In genomic region chr11:129996113-129996870, GRCh38 we compare ENCODE assay signal across 18 cellular contexts. TPM values are rescaled to one million over a fixed set of nuclear protein-coding genes. Genes with fewer than 3 reads are reported as not detected.
DNase-seq lines count a peak whose midpoint lies in the region; ATAC-seq, FAIRE-seq and TF ChIP-seq lines count a peak whose summit lies in the region.
"Had no signal": no experiment of that assay in that cellular context is flagged by ENCODE, and none has a peak within 500 bp of the region (broad histone marks: within the 10 kb centered on the region; RNA-seq: fewer than 3 reads in every experiment).

No MANE protein-coding gene starts in this region.

- H3K36me3 ChIP-seq in breast epithelium (no peaks in the 10 kb centered on the region), kidney (ENCODE audit: control insufficient read depth in 1 of 2, insufficient read depth in 2 of 2, low read length in 2 of 2) (no peaks in the 10 kb centered on the region), small intestine (ENCODE audit: control insufficient read depth in 2 of 2, insufficient read depth in 2 of 2, low read length in 2 of 2) (no peaks in the 10 kb centered on the region), aorta (ENCODE audit: control insufficient read depth in 1 of 2, insufficient read depth in 2 of 2, low read length in 1 of 2) (no peaks in the 10 kb centered on the region)
- H3K36me3 ChIP-seq: thoracic aorta had no signal

- H3K27ac ChIP-seq in breast epithelium (peak overlapping the region; percentile 28 to 37), kidney (ENCODE audit: low read depth in 2 of 2, low read length in 2 of 2) (no peak overlapping the region), small intestine (ENCODE audit: low read depth in 1 of 2, low read length in 1 of 2) (peak overlapping the region; percentile 11 to 22), aorta (ENCODE audit: low read depth in 1 of 2, low read length in 2 of 2) (no peak overlapping the region)
- H3K27ac ChIP-seq: BLaER1 treated with 17β-estradiol and CSF1 and Interleukin-3, amounts not matched to agents 10 nM and 100 nM; thoracic aorta had no signal

- no peak overlapping the region for H3K9ac ChIP-seq in kidney (ENCODE audit: low read length in 2 of 2)
- H3K9ac ChIP-seq: BLaER1 treated with 17β-estradiol and CSF1 and Interleukin-3, amounts not matched to agents 10 nM and 100 nM had no signal

- TF ChIP-seq CTCF in breast epithelium (IDR thresholded peaks at IDR 0.05) (no peak), kidney (IDR thresholded peaks at IDR 0.05; ENCODE audit: borderline replicate concordance, extremely low read depth, insufficient read depth) (no peak)

- H3K27me3 ChIP-seq in breast epithelium, result no peaks in the 10 kb centered on the region
- H3K27me3 ChIP-seq in small intestine (ENCODE audit: control insufficient read depth in 2 of 2, insufficient read depth in 2 of 2, low read length in 2 of 2), result no peaks in the 10 kb centered on the region
- H3K27me3 ChIP-seq in aorta (ENCODE audit: control insufficient read depth in 1 of 2, insufficient read depth in 2 of 2, low read length in 1 of 2), result no peaks in the 10 kb centered on the region
- H3K27me3 ChIP-seq: BLaER1 treated with 17β-estradiol and CSF1 and Interleukin-3, amounts not matched to agents 10 nM and 100 nM had no signal

- FAIRE-seq in kidney (lab: Jason Lieb, UNC) (no peak), small intestine (lab: Jason Lieb, UNC) (no peak)
- FAIRE-seq: bronchial epithelial cell had no signal

- 49 to 52% (median 49%) methylated on average over 12 of the region's 12 CpGs for WGBS in small intestine, 3 donors
- 42 to 45% methylated on average over 12 of the region's 12 CpGs for WGBS in aorta, 2 donors

- intact Hi-C loops in breast epithelium (cut with DNase I; ENCODE audit: low total_unique reads), result no loop called here
- intact Hi-C loops in kidney (cut with DNase I), result no loop called here
- intact Hi-C loops in aorta (cut with DNase I), result no loop called here

- no peak for ATAC-seq in GM21717 (IDR thresholded peaks at IDR 0.05; ENCODE audit: unreplicated experiment)
- no peak for ATAC-seq in aorta (ENCODE audit: low FRiP score)

- H3K9me3 ChIP-seq in breast epithelium, result no peaks in the 10 kb centered on the region
- H3K9me3 ChIP-seq in kidney (ENCODE audit: control insufficient read depth in 1 of 2, low read length in 2 of 2), result no peaks in the 10 kb centered on the region
- no peaks in the 10 kb centered on the region for H3K9me3 ChIP-seq in small intestine (ENCODE audit: control insufficient read depth, low read depth)
- H3K9me3 ChIP-seq in aorta (ENCODE audit: control insufficient read depth, low read length), result no peaks in the 10 kb centered on the region
- H3K9me3 ChIP-seq: thoracic aorta had no signal

- no peak for TF ChIP-seq POLR2A in breast epithelium (IDR thresholded peaks at IDR 0.05)

- H3K4me3 ChIP-seq in breast epithelium, result no peak overlapping the region
- no peak overlapping the region for H3K4me3 ChIP-seq in kidney (ENCODE audit: low read length in 2 of 2)
- H3K4me3 ChIP-seq in small intestine (ENCODE audit: low read depth in 1 of 2, low read length in 2 of 2), result no peak overlapping the region
- no peak overlapping the region for H3K4me3 ChIP-seq in aorta (ENCODE audit: low read length in 2 of 2)
- H3K4me3 ChIP-seq: BLaER1 treated with 17β-estradiol and CSF1 and Interleukin-3, amounts not matched to agents 10 nM and 100 nM; thoracic aorta had no signal

- DNase-seq in DMS 273 (lab: John Stamatoyannopoulos, UW; ENCODE audit: unreplicated experiment) (peak; percentile 32), DMS 273 treated with DMSO at 0.1 percent for 48 hours (lab: John Stamatoyannopoulos, UW) (no peak), breast epithelium (ENCODE audit: low spot score in 2 of 2) (no peak), kidney (peak; percentile 46), small intestine (no peak), aorta (no peak), DMS114 treated with DMSO at 0.1 percent for 48 hours (lab: John Stamatoyannopoulos, UW; ENCODE audit: unreplicated experiment) (no peak)
- DNase-seq: 8988T; activated naive CD8-positive, alpha-beta T cell treated with anti-CD3 and anti-CD28 coated beads for 36 hours; activated T-cell treated with anti-CD3 and anti-CD28 coated beads, Interleukin-2, amount 50 U/mL, for 24 hours; DND-41; effector CD4-positive, alpha-beta T cell; H9; NCI-H82 had no signal

- H3K4me1 ChIP-seq in breast epithelium (no peaks in the 10 kb centered on the region), kidney (ENCODE audit: control insufficient read depth in 1 of 2, insufficient read depth in 1 of 2, low read depth in 1 of 2, low read length in 2 of 2) (peaks cover 9 to 19% of the 10 kb centered on the region in 2 donors), small intestine (ENCODE audit: control insufficient read depth in 2 of 2, insufficient read depth in 1 of 2, low read depth in 1 of 2, low read length in 1 of 2) (peaks cover 3 to 4% of the 10 kb centered on the region in 2 donors), aorta (ENCODE audit: control insufficient read depth in 1 of 2, insufficient read depth in 2 of 2, low read length in 2 of 2) (no peaks in the 10 kb centered on the region)

RNA-seq across cellular contexts. Expression of gene PRDM10, which starts 6.3 kb away (rescaled TPM):
- total RNA-seq in breast epithelium (10 to 100 TPM in 2 of 3 donors, 1 to 10 TPM in 1; 4.5 to 15.2 (median 10.8) TPM), kidney (8.0 TPM), aorta (10 to 100 TPM in 1 of 2 donors, 1 to 10 TPM in 1; 7.7 to 14.9 TPM)
- polyA plus RNA-seq in kidney (ENCODE audit: insufficient read depth, low read depth, low replicate concordance) (1.5 TPM), small intestine (1 to 10 TPM; 2.7 to 3.4 (median 3.2) TPM), aorta (1 to 10 TPM; 1.5 to 2.4 TPM)

Comparison
In these comparisons a context has a peak if more than half of its experiments do, and no peak if none do; other contexts are left out.
1. DNase-seq: peak in DMS 273 (single experiment) and kidney (single experiment); none in DMS 273 treated with DMSO at 0.1 percent for 48 hours (single experiment), breast epithelium (0 of 2), small intestine (single experiment), aorta (0 of 2) and DMS114 treated with DMSO at 0.1 percent for 48 hours (single experiment).
2. H3K27ac ChIP-seq: peak in breast epithelium (2 of 2) and small intestine (2 of 2); none in kidney (0 of 2) and aorta (0 of 2).